Comparison of ENCODE assay signal across 8 cellular contexts in the genomic region with DNA sequence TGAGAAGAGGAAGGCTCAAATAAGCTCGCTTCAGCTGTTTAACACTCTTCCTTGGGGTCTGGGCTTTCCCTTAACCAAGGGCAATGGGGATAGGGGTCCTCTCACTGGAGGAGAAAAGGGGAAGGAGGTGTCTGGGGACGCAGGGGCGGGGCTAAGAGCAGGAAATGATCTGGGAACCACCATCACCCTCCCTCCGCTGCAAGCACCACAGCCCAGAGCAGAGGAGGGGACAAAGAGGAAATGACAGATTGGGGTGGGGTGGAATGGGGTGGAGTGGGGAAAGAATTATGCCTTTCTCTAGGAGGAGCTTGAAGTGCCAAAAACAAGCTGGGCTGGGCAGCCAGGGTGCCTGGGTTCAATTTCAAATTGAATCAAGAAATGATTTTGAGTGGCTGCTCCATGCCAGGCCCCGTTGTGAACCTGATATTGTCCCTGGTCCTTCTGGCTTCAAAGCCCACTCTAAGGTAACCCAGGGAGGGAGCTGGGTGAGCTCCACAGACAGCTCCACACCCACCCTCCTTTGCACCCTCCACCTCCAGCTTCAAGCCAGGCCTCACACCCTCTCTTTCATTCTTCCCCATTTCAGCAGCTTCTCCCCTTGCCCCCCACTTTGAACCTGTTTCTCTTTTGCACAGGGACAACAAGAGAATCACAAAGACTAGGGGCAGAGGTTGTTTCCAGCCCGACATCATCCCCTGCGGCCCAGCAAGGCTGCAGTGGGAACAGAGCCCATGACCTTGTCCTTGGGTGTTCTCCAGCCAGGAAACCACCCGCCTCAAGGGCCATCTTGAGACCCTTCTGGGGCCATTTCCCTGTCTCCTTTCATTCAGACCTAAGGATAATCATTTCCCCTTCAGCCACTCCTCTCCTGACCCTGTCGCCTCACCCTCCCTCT.
DNase-seq lines count a peak whose midpoint lies in the region; TF ChIP-seq lines count a peak whose summit lies in the region.

No MANE protein-coding gene starts in this region.

- POLR2A ChIA-PET in GM10248 (lab: Yijun Ruan, JAX), result interaction anchor here (0.8 to 1.7 kb wide), 3 partner anchors 21 to 28 kb away, joined by 3 to 4 read pairs (median 3); partner anchors contain the start of gene USF1
- POLR2A ChIA-PET in HEK293 (lab: Yijun Ruan, JAX), result interaction anchor here (0.9 kb wide), 1 partner anchor 23 kb away, joined by 3 read pairs; the partner anchor contains the start of gene USF1

- no peak overlapping the region for H3K27ac ChIP-seq in HEK293 (ENCODE audit: extremely low read depth, low read depth, low read length)

- no peaks in the 10 kb centered on the region for H3K4me1 ChIP-seq in HEK293 (ENCODE audit: control insufficient read depth, insufficient read depth, low read length)

- CTCF ChIA-PET in GM10248 (lab: Yijun Ruan, JAX) (interaction anchor here (0.9 to 10.8 kb wide), 11 partner anchors 9 to 158 kb away, joined by 3 to 137 read pairs (median 6); partner anchors contain the start of genes KLHDC9, NIT1, PFDN2 and USF1), HEK293 (lab: Yijun Ruan, JAX) (interaction anchor here (0.6 to 1.5 kb wide), 2 partner anchors 29 to 75 kb away, joined by 3 to 13 read pairs; partner anchors contain the start of gene KLHDC9)

- no peaks in the 10 kb centered on the region for H3K9me3 ChIP-seq in HEK293 (ENCODE audit: control insufficient read depth, insufficient read depth, low read depth, low read length)

- no peak for TF ChIP-seq CTCF in GM10248 (IDR thresholded peaks at IDR 0.05; ENCODE audit: control extremely low read depth, extremely low read depth, low read depth, missing control alignments)
- TF ChIP-seq CTCF in HEK293 (tag by site-specific recombination; IDR thresholded peaks at IDR 0.05), result no peak

- peak; percentile 87 for DNase-seq in GM10248 (ENCODE audit: extremely low spot score)
- DNase-seq in OCI-M1 (lab: John Stamatoyannopoulos, UW), result peak; percentile 83
- peak; percentile 76 for DNase-seq in activated effector memory CD4-positive, alpha-beta T cell treated with Interleukin-2 at 50 U/mL for 16 hours
- peak; percentile 28 for DNase-seq in left kidney (ENCODE audit: low read depth, low spot score)
- DNase-seq in stimulated activated CD8-positive, alpha-beta memory T cell treated with anti-CD3 and anti-CD28 coated beads, Interleukin-15, amount 100 ng/mL, for 4 hours (ENCODE audit: low read depth in 2 of 2), result peak; percentile 63 to 65
- DNase-seq in NCI-H1436 (lab: John Stamatoyannopoulos, UW), result no peak
- DNase-seq in NCI-H524 (lab: John Stamatoyannopoulos, UW), result no peak

- peaks cover 0 to 13% of the 10 kb centered on the region in 2 experiments; a peak in 1 of 3 replicates for H3K36me3 ChIP-seq in HEK293 (ENCODE audit: control insufficient read depth in 2 of 2, insufficient read depth in 1 of 2, low read length in 2 of 2)

- no peak overlapping the region for H3K4me3 ChIP-seq in HEK293 (ENCODE audit: low read depth, low read length)

TF ChIP-seq in HEK293, 187 proteins besides CTCF, POLR2A, EP300 and RAD21:
- no peak for TF ChIP-seq ZNF777 (tag by site-specific recombination; IDR thresholded peaks at IDR 0.05; ENCODE audit: borderline replicate concordance)
- TF ChIP-seq ZNF548 (tag by site-specific recombination; IDR thresholded peaks at IDR 0.05), result no peak
- peak; percentile 47; the same call in 1 of the 2 replicates for TF ChIP-seq ZNF341 (tag by site-specific recombination; IDR thresholded peaks at IDR 0.05; ENCODE audit: low read depth)
- peak; percentile 89 for TF ChIP-seq KLF1 (tag by site-specific recombination; IDR thresholded peaks at IDR 0.05)
- no peak for TF ChIP-seq ZNF600 (tag by site-specific recombination; IDR thresholded peaks at IDR 0.05)

Comparison
In these comparisons a context has a peak if more than half of its experiments do, and no peak if none do; other contexts are left out.
1. DNase-seq: peak in GM10248 (single experiment), OCI-M1 (single experiment), activated effector memory CD4-positive, alpha-beta T cell treated with Interleukin-2 at 50 U/mL for 16 hours (single experiment), left kidney (single experiment) and stimulated activated CD8-positive, alpha-beta memory T cell treated with anti-CD3 and anti-CD28 coated beads, Interleukin-15, amount 100 ng/mL, for 4 hours (2 of 2); none in NCI-H1436 (single experiment) and NCI-H524 (0 of 2).